ENCODE assay signal across 6 cellular contexts in the genomic region with DNA sequence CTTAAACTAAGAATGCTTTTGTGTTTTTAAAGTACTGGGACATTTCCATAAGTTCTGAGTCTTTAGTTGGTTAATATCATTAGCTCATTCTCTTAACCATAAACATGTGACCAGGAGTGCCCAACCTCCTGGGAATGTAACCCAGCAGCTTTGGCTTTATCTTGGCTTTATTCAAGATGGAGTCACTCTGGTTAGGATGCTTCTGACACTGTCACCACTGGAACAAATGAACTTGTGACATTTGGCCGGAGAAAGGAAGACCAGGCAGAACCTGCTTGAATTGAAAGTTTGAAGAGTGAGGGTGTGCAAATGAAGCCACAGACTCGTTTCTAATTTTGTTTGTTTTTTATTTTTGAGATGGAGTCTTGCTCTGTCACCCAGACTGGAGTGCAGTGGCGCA.
"Had no signal": no experiment of that assay in that cellular context is flagged by ENCODE, and none has a peak within 500 bp of the region (broad histone marks: within the 10 kb centered on the region; RNA-seq: fewer than 3 reads in every experiment).

No MANE protein-coding gene starts in this region.

- DNase-seq: IMR-90, KBM-7, KG1 had no signal

- H3K27ac ChIP-seq: HL-60 had no signal

- ATAC-seq: HepG2 had no signal

- FAIRE-seq: HepG2, HTR-8/SVneo had no signal
